8 cellular contexts compared by ENCODE assay signal in genomic region chr17:61402978-61403845, GRCh38. TPM values are rescaled to one million over a fixed set of nuclear protein-coding genes. Genes with fewer than 3 reads are reported as not detected.
DNase-seq lines count a peak whose midpoint lies in the region; ATAC-seq and TF ChIP-seq lines count a peak whose summit lies in the region.

No MANE protein-coding gene starts in this region.

- intact Hi-C loops in OCI-LY7 (cut with micrococcal nuclease; ENCODE audit: unreplicated experiment), result no loop called here

- H4K20me1 ChIP-seq in OCI-LY7 (ENCODE audit: insufficient read depth, low read length), result no peaks in the 10 kb centered on the region

- peak overlapping the region; percentile 91 for H3K4me3 ChIP-seq in SJCRH30
- peak overlapping the region; percentile 84 to 92 for H3K4me3 ChIP-seq in foreskin fibroblast (ENCODE audit: low read depth in 1 of 2, low read length in 2 of 2)
- no peak overlapping the region for H3K4me3 ChIP-seq in OCI-LY7 (ENCODE audit: low read depth, low read length, poor library complexity, severe bottlenecking)

- POLR2A ChIA-PET in OCI-LY7 (lab: Charles Lee), result no interaction called here

- H2AFZ ChIP-seq in OCI-LY7 (ENCODE audit: low read length), result no peak overlapping the region

- ATAC-seq in stimulated activated memory B cell treated with anti-CD40 and anti-IgM and Interleukin-4, amounts not matched to agents 10 μg/mL and 1 μg/mL and 100 μg/mL, for 72 hours, result no peak
- ATAC-seq in GM18909 (IDR thresholded peaks at IDR 0.05; ENCODE audit: poor library complexity, unreplicated experiment), result no peak
- no peak for ATAC-seq in HG02798 (IDR thresholded peaks at IDR 0.05; ENCODE audit: poor library complexity, unreplicated experiment)

- H3K4me1 Mint-ChIP-seq in HFFc6 (ENCODE audit: low read depth), result peaks cover 47% of the 10 kb centered on the region
- peaks cover 39% of the 10 kb centered on the region for H3K4me1 Mint-ChIP-seq in stimulated activated memory B cell treated with anti-CD40 and anti-IgM and Interleukin-4, amounts not matched to agents 10 μg/mL and 1 μg/mL and 100 μg/mL, for 72 hours

- peak overlapping the region; percentile 61 for H3K27ac ChIP-seq in SJCRH30
- H3K27ac ChIP-seq in OCI-LY7 (ENCODE audit: low read depth, low read length, poor library complexity, severe bottlenecking), result no peak overlapping the region

- no peaks in the 10 kb centered on the region for H3K9me2 ChIP-seq in OCI-LY7 (ENCODE audit: insufficient read depth, low read length)

- H3K36me3 ChIP-seq in SJCRH30 (peaks cover 48% of the 10 kb centered on the region), OCI-LY7 (ENCODE audit: insufficient read depth, low read length) (no peaks in the 10 kb centered on the region)

- H3K79me2 ChIP-seq in OCI-LY7 (ENCODE audit: insufficient read depth, low read depth, low read length), result no peaks in the 10 kb centered on the region

- DNase-seq in HFFc6, result peak; percentile 65
- DNase-seq in SJCRH30, result peak; percentile 88 to 90
- peak in 1 of 2 donors; percentile 70 for DNase-seq in foreskin fibroblast
- no peak for DNase-seq in amniotic stem cell (lab: John Stamatoyannopoulos, UW)
- no peak for DNase-seq in OCI-LY7 (ENCODE audit: low spot score)

- H3K27me3 Mint-ChIP-seq in HFFc6 (ENCODE audit: insufficient read depth), result peaks cover 11% of the 10 kb centered on the region
- H3K27me3 Mint-ChIP-seq in stimulated activated memory B cell treated with anti-CD40 and anti-IgM and Interleukin-4, amounts not matched to agents 10 μg/mL and 1 μg/mL and 100 μg/mL, for 72 hours, result peaks cover 80% of the 10 kb centered on the region

- H3K4me1 ChIP-seq in SJCRH30, result peaks cover 5% of the 10 kb centered on the region; the same call in 1 of the 2 replicates
- no peaks in the 10 kb centered on the region for H3K4me1 ChIP-seq in OCI-LY7 (ENCODE audit: insufficient read depth, low read length, poor library complexity, severe bottlenecking)

- CTCF ChIA-PET in OCI-LY7 (lab: Charles Lee; ENCODE audit: unreplicated experiment), result no interaction called here

- H3K4me2 ChIP-seq in OCI-LY7 (ENCODE audit: low read length), result no peak overlapping the region

- no peaks in the 10 kb centered on the region for H3K27me3 ChIP-seq in SJCRH30

- no peaks in the 10 kb centered on the region for H3K9me3 Mint-ChIP-seq in HFFc6
- H3K9me3 Mint-ChIP-seq in stimulated activated memory B cell treated with anti-CD40 and anti-IgM and Interleukin-4, amounts not matched to agents 10 μg/mL and 1 μg/mL and 100 μg/mL, for 72 hours, result no peaks in the 10 kb centered on the region

- H3K9me3 ChIP-seq in SJCRH30 (replicated peaks) (no peaks in the 10 kb centered on the region), OCI-LY7 (ENCODE audit: low read length) (no peaks in the 10 kb centered on the region)

- no TSS peak for BruUV-seq in OCI-LY7 (replicated peaks; lab: Mats Ljungman, UMichigan)

- TF ChIP-seq CTCF in HFFc6 (IDR thresholded peaks at IDR 0.05) (peak; percentile 6; the same call in 1 of the 2 replicates), foreskin fibroblast (IDR thresholded peaks at IDR 0.05; ENCODE audit: low read depth, low read length) (no peak), OCI-LY7 (conservative IDR thresholded peaks at IDR 0.05; ENCODE audit: low read length) (no peak)

- H3K27ac Mint-ChIP-seq in HFFc6, result peak overlapping the region; percentile 97
- peak overlapping the region; percentile 31 for H3K27ac Mint-ChIP-seq in stimulated activated memory B cell treated with anti-CD40 and anti-IgM and Interleukin-4, amounts not matched to agents 10 μg/mL and 1 μg/mL and 100 μg/mL, for 72 hours

- peaks cover 54% of the 10 kb centered on the region for H3K36me3 Mint-ChIP-seq in HFFc6 (ENCODE audit: low read depth)
- H3K36me3 Mint-ChIP-seq in stimulated activated memory B cell treated with anti-CD40 and anti-IgM and Interleukin-4, amounts not matched to agents 10 μg/mL and 1 μg/mL and 100 μg/mL, for 72 hours, result no peaks in the 10 kb centered on the region

- peak overlapping the region; percentile 92 for H3K4me3 Mint-ChIP-seq in HFFc6
- H3K4me3 Mint-ChIP-seq in stimulated activated memory B cell treated with anti-CD40 and anti-IgM and Interleukin-4, amounts not matched to agents 10 μg/mL and 1 μg/mL and 100 μg/mL, for 72 hours, result peak overlapping the region; percentile 69

RNA-seq across cellular contexts. Expression of gene TBX2, which starts 3.6 kb away (rescaled TPM):
- 10 to 100 TPM; 42.3 to 71.4 (median 67.3) TPM for total RNA-seq in HFFc6 (2021; fragmentation: NEBNext Ultra II Directional; extraction: Animal tissue kit (Norgen Biotek cat#: 25700))
- 42.3 and 42.7 TPM in 2 replicates for total RNA-seq in SJCRH30 (2014; rRNA removed; shearing (Covaris generic))
- not detected in 2 replicates for total RNA-seq in OCI-LY7 (2014; rRNA removed; shearing (Covaris generic))
- total RNA-seq in OCI-LY7 (2022), result not detected in 2 replicates

RNA-seq across cellular contexts. Expression of gene TBX4, which starts 49.0 kb away (rescaled TPM):
- total RNA-seq in HFFc6 (2021; fragmentation: NEBNext Ultra II Directional; extraction: Animal tissue kit (Norgen Biotek cat#: 25700)), result under 1 TPM in 3 of 6 experiments, not detected in 3; 0.11 to 0.26 (median 0.18) TPM
- 0.35 and 0.42 TPM in 2 replicates for total RNA-seq in SJCRH30 (2014; rRNA removed; shearing (Covaris generic))
- not detected in 2 replicates for total RNA-seq in OCI-LY7 (2014; rRNA removed; shearing (Covaris generic))
- not detected in 2 replicates for total RNA-seq in OCI-LY7 (2022)

Comparison
In these comparisons a context has a peak if more than half of its experiments do, and no peak if none do; other contexts are left out.
1. DNase-seq: peak in HFFc6 (single experiment) and SJCRH30 (2 of 2); none in amniotic stem cell (single experiment) and OCI-LY7 (single experiment).
2. RNA of gene TBX2, which starts 3.6 kb away (total RNA-seq): 42.3 to 71.4 TPM in HFFc6 and 42.3 to 42.7 TPM in SJCRH30; not detected in OCI-LY7; every median in the first group is over 10 times any median in the second.